Comparison of ENCODE assay signal across 11 cellular contexts in genomic region chr4:100517864-100518341, GRCh38. TPM values are rescaled to one million over a fixed set of nuclear protein-coding genes. Genes with fewer than 3 reads are reported as not detected.
DNase-seq lines count a peak whose midpoint lies in the region; ATAC-seq and TF ChIP-seq lines count a peak whose summit lies in the region.
"Had no signal": no experiment of that assay in that cellular context is flagged by ENCODE, and none has a peak within 500 bp of the region (broad histone marks: within the 10 kb centered on the region; RNA-seq: fewer than 3 reads in every experiment).

A gene with protein sequence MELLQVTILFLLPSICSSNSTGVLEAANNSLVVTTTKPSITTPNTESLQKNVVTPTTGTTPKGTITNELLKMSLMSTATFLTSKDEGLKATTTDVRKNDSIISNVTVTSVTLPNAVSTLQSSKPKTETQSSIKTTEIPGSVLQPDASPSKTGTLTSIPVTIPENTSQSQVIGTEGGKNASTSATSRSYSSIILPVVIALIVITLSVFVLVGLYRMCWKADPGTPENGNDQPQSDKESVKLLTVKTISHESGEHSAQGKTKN (minus strand): TSS chr4:100518022. CDS start chr4:100517914, 108 bp downstream.

- no peak within 1 kb of the TSS for H3K27ac ChIP-seq in tibial artery

- DNase-seq in WTC11 (ENCODE audit: low spot score) (no peak), fibroblast of pulmonary artery (ENCODE audit: low read depth) (peak; percentile 79), tibial artery (no peak), SW480 (ENCODE audit: low spot score) (no peak), DMS153 treated with DMSO at 0.1 percent for 48 hours (lab: John Stamatoyannopoulos, UW; ENCODE audit: unreplicated experiment) (no peak), NCI-H2081 treated with DMSO at 0.1 percent for 48 hours (lab: John Stamatoyannopoulos, UW) (no peak)
- no peak for DNase-seq in stimulated activated naive CD4-positive, alpha-beta T cell treated with Interleukin-2 at 50 U/mL for 16 hours (lab: John Stamatoyannopoulos, UW)
- DNase-seq: Kasumi-1, kidney glomerular epithelial cell had no signal

- H3K36me3 ChIP-seq in tibial artery = no peaks in the 10 kb centered on the region

- TF ChIP-seq CTCF in WTC11 (IDR thresholded peaks at IDR 0.05) = no peak
- TF ChIP-seq CTCF in fibroblast of pulmonary artery (IDR thresholded peaks at IDR 0.05; ENCODE audit: low read length, missing control alignments) = no peak
- no peak for TF ChIP-seq CTCF in nephron (IDR thresholded peaks at IDR 0.05; ENCODE audit: unreplicated experiment in 3 of 3)
- no peak for TF ChIP-seq CTCF in tibial artery (IDR thresholded peaks at IDR 0.05)

- POLR2A ChIA-PET in WTC11 (lab: Charles Lee) = no interaction called here

- no peaks in the 10 kb centered on the region for H3K9me3 Mint-ChIP-seq in WTC11
- H3K9me3 Mint-ChIP-seq in nephron = no peaks in the 10 kb centered on the region

- H3K4me3 Mint-ChIP-seq in WTC11 = no peak within 1 kb of the TSS
- peak within 1 kb of the TSS; percentile 67 to 84 (median 79) for H3K4me3 Mint-ChIP-seq in nephron

- CTCF ChIA-PET in WTC11 (lab: Charles Lee) = no interaction called here

- H3K27me3 ChIP-seq in tibial artery = no peaks in the 10 kb centered on the region

- H3K36me3 Mint-ChIP-seq in WTC11 = no peaks in the 10 kb centered on the region
- H3K36me3 Mint-ChIP-seq in nephron (ENCODE audit: low read depth) = no peaks in the 10 kb centered on the region

- no peak for ATAC-seq in WTC11
- ATAC-seq: esophagus mucosa had no signal

- peak within 1 kb of the TSS; percentile 12; the same call in 1 of the 2 replicates for H3K27ac Mint-ChIP-seq in WTC11
- peak within 1 kb of the TSS; percentile 90 to 95 (median 91) for H3K27ac Mint-ChIP-seq in nephron

- peaks cover 17% of the 10 kb centered on the region for H3K4me1 Mint-ChIP-seq in WTC11
- H3K4me1 Mint-ChIP-seq in nephron = peaks cover 21% of the 10 kb centered on the region

- peak within 1 kb of the TSS; percentile 1 for H3K4me3 ChIP-seq in fibroblast of pulmonary artery (replicated peaks; ENCODE audit: low read depth, low read length)
- peak within 1 kb of the TSS; percentile 13 to 18 for H3K4me3 ChIP-seq in tibial artery

- H3K4me1 ChIP-seq in tibial artery = no peaks in the 10 kb centered on the region

- no peaks in the 10 kb centered on the region for H3K9me3 ChIP-seq in tibial artery

- intact Hi-C loops in tibial artery (cut with DNase I; ENCODE audit: low total_unique reads) = no loop called here

- H3K27me3 Mint-ChIP-seq in WTC11 (ENCODE audit: low read depth) (no peaks in the 10 kb centered on the region), nephron (ENCODE audit: low read depth) (no peaks in the 10 kb centered on the region)

TF ChIP-seq in WTC11, 78 proteins besides CTCF, POLR2A, EP300 and RAD21:
- no peak for TF ChIP-seq ARID4B (CRISPR knock-in tag; IDR thresholded peaks at IDR 0.05; ENCODE audit: borderline replicate concordance)
TF ChIP-seq in WTC11: peak in this region for 0.

RNA-seq across cellular contexts. Expression of the gene that starts here (rescaled TPM):
- total RNA-seq in WTC11 (2021) = not detected in 3 replicates
